In genomic region chr17:60968266-60968665, GRCh38 we compare ENCODE assay signal across 1 cellular context.
TF ChIP-seq lines count a peak whose summit lies in the region.

No MANE protein-coding gene starts in this region.

TF ChIP-seq in H1, 55 proteins besides CTCF, POLR2A, EP300 and RAD21:
- TF ChIP-seq CREB1 (IDR thresholded peaks at IDR 0.05) (no peak), YY1 (IDR thresholded peaks at IDR 0.05; ENCODE audit: low read depth, low read length) (no peak), GTF2F1 (IDR thresholded peaks at IDR 0.05; ENCODE audit: borderline replicate concordance, low read depth, low read length) (no peak), KDM5A (IDR thresholded peaks at IDR 0.05; ENCODE audit: low read length) (no peak), CEBPB (IDR thresholded peaks at IDR 0.05; ENCODE audit: low read depth, low read length) (no peak), SP2 (IDR thresholded peaks at IDR 0.05; ENCODE audit: low read length) (no peak), SIN3A (conservative IDR thresholded peaks at IDR 0.05 in 1 of 2, IDR thresholded peaks at IDR 0.05 in 1 of 2; ENCODE audit: low read depth in 1 of 2, low read length in 2 of 2) (no peak), PHF8 (conservative IDR thresholded peaks at IDR 0.05; ENCODE audit: low read depth, low read length) (no peak), POLR2AphosphoS5 (IDR thresholded peaks at IDR 0.05; ENCODE audit: low read depth, low read length) (no peak), CTBP2 (IDR thresholded peaks at IDR 0.05; ENCODE audit: borderline replicate concordance, insufficient read depth, insufficient read length, low read length) (no peak)
- TF ChIP-seq, protein P1, sequence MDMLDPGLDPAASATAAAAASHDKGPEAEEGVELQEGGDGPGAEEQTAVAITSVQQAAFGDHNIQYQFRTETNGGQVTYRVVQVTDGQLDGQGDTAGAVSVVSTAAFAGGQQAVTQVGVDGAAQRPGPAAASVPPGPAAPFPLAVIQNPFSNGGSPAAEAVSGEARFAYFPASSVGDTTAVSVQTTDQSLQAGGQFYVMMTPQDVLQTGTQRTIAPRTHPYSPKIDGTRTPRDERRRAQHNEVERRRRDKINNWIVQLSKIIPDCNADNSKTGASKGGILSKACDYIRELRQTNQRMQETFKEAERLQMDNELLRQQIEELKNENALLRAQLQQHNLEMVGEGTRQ (IDR thresholded peaks at IDR 0.05; ENCODE audit: low read length): no peak
TF ChIP-seq in H1: peak in this region for 0.
